In the genomic region with DNA sequence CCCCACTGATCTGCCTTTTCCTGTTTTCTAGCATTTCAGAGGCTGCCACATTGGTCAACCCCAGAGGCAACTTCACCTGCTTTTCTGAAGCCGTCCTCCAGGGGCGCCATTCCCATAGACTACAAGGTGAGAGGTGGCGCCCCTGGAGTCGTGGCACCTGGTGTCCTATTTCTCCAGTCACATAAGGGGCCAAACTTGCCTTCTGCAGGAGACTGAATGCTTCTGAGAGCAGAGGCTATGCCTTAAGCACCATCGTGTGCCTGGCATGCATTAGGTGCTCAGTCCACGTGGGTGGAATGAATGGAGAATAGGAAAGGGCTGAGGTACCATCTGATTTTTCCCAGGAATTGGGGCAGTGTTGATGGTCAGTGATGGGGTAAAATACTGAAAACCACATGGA, we compare ENCODE assay signal across 8 cellular contexts.
DNase-seq lines count a peak whose midpoint lies in the region; ATAC-seq, FAIRE-seq and TF ChIP-seq lines count a peak whose summit lies in the region.

No MANE protein-coding gene starts in this region.

- peaks cover 11% of the 10 kb centered on the region for H3K27me3 Mint-ChIP-seq in Caco-2 (ENCODE audit: insufficient read depth, unreplicated experiment)

- no peaks in the 10 kb centered on the region for H3K36me3 Mint-ChIP-seq in Caco-2 (ENCODE audit: insufficient read depth, unreplicated experiment)

- DNase-seq in Caco-2 (peak; percentile 46 to 56), GM19239 (ENCODE audit: insufficient read length, low spot score) (peak; percentile 28), SW480 (ENCODE audit: low spot score) (peak; percentile 27), kidney tubule cell (ENCODE audit: low spot score) (peak; percentile 21), posterior vena cava (ENCODE audit: low spot score) (no peak), NCI-H1436 treated with DMSO at 0.1 percent for 48 hours (lab: John Stamatoyannopoulos, UW) (no peak)
- DNase-seq in central memory CD4-positive, alpha-beta T cell: no peak

- CTCF ChIA-PET in Caco-2 (lab: Charles Lee): interaction anchor here (0.6 to 1.1 kb wide), 2 partner anchors 11 to 320 kb away, joined by 3 read pairs; no protein-coding TSS in a partner anchor

- no peak overlapping the region for H3K4me3 ChIP-seq in Caco-2 (ENCODE audit: low read depth, low read length)

- no peak overlapping the region for H3K27ac Mint-ChIP-seq in Caco-2 (ENCODE audit: unreplicated experiment)

- H3K36me3 ChIP-seq in Caco-2 (ENCODE audit: control insufficient read depth, insufficient read depth, low read length): no peaks in the 10 kb centered on the region

- peak; percentile 52 to 59 for TF ChIP-seq CTCF in Caco-2 (IDR thresholded peaks at IDR 0.05; ENCODE audit: insufficient read depth in 1 of 2, low read depth in 1 of 2, low read length in 1 of 2, severe bottlenecking in 1 of 2, unreplicated experiment in 1 of 2)

- intact Hi-C loops in Caco-2 (cut with micrococcal nuclease; ENCODE audit: unreplicated experiment) (no loop called here), posterior vena cava (cut with DNase I) (no loop called here)

- no peaks in the 10 kb centered on the region for H3K4me1 Mint-ChIP-seq in Caco-2 (ENCODE audit: low read depth, unreplicated experiment)

- H3K9me3 Mint-ChIP-seq in Caco-2 (ENCODE audit: unreplicated experiment): no peaks in the 10 kb centered on the region

- FAIRE-seq in GM19239 (lab: Jason Lieb, UNC): no peak

- H3K27me3 ChIP-seq in Caco-2 (replicated peaks; ENCODE audit: control insufficient read depth, insufficient read depth, low read length): no peaks in the 10 kb centered on the region

- POLR2A ChIA-PET in Caco-2 (lab: Charles Lee): no interaction called here

- no peaks in the 10 kb centered on the region for H3K4me1 ChIP-seq in Caco-2

- ATAC-seq in HG03469 (IDR thresholded peaks at IDR 0.05; ENCODE audit: unreplicated experiment): no peak

- BruUV-seq in Caco-2 (replicated peaks; lab: Mats Ljungman, UMichigan): no TSS peak

- H3K4me3 Mint-ChIP-seq in Caco-2 (ENCODE audit: unreplicated experiment): no peak overlapping the region

- H3K9me3 ChIP-seq in Caco-2: no peaks in the 10 kb centered on the region

Comparison
In these comparisons a context has a peak if more than half of its experiments do, and no peak if none do; other contexts are left out.
1. DNase-seq: peak in Caco-2 (2 of 2), GM19239 (single experiment), SW480 (single experiment) and kidney tubule cell (single experiment); none in central memory CD4-positive, alpha-beta T cell (single experiment), posterior vena cava (single experiment) and NCI-H1436 treated with DMSO at 0.1 percent for 48 hours (single experiment).